In the genomic region with DNA sequence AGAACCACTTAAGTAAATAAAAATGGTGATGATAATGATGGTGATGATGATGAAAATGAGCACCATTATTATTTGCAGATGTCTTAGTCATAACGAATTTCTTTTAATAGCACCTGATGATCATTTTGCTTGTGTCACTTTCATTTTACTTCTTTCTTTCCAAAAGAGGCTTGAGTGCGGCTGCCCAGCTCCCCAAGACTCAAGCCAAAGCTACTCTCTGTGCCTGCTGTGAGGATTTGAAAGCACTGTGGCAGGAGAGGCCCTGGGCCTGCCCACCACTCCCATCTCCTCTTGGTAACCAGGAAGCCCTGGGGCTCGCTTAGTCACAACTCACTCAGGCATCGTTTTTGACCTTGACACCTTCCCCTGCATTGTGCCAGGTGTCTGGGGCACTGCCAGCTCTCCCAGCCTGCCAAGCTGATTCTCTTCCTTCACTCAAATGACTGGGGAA, we compare ENCODE assay signal across 8 cellular contexts. TPM values are rescaled to one million over a fixed set of nuclear protein-coding genes. Genes with fewer than 3 reads are reported as not detected.
DNase-seq lines count a peak whose midpoint lies in the region; ATAC-seq and TF ChIP-seq lines count a peak whose summit lies in the region.

No MANE protein-coding gene starts in this region.

- no peak for TF ChIP-seq CTCF in coronary artery (IDR thresholded peaks at IDR 0.05)

- H3K4me3 ChIP-seq in coronary artery = no peak overlapping the region
- H3K4me3 ChIP-seq in skeletal muscle tissue (ENCODE audit: low read length in 3 of 3) = no peak overlapping the region

- no peak overlapping the region for H3K9ac ChIP-seq in skeletal muscle tissue (ENCODE audit: low read depth in 1 of 3, low read length in 3 of 3)

- no peaks in the 10 kb centered on the region for H3K9me3 ChIP-seq in skeletal muscle tissue (ENCODE audit: control insufficient read depth in 3 of 3, low read length in 3 of 3)

- DNase-seq in NCI-H1694 (lab: John Stamatoyannopoulos, UW) (peak; percentile 63), coronary artery (ENCODE audit: low spot score) (no peak), mesenteric fat pad (ENCODE audit: low spot score) (no peak)
- no peak for DNase-seq in activated effector memory CD4-positive, alpha-beta T cell treated with anti-CD3 and anti-CD28 coated beads, Interleukin-2, amount 50 U/mL, for 16 hours

- no peaks in the 10 kb centered on the region for H3K27me3 ChIP-seq in skeletal muscle tissue (ENCODE audit: control insufficient read depth in 3 of 3, insufficient read depth in 3 of 3, low read length in 3 of 3)

- peak; percentile 63 for ATAC-seq in GM19372 (IDR thresholded peaks at IDR 0.05; ENCODE audit: low read depth, unreplicated experiment)
- ATAC-seq in HG02970 (IDR thresholded peaks at IDR 0.05; ENCODE audit: low FRiP score, unreplicated experiment) = no peak
- ATAC-seq in GM21528 (IDR thresholded peaks at IDR 0.05; ENCODE audit: low FRiP score, unreplicated experiment) = no peak

- H3K4me1 ChIP-seq in skeletal muscle tissue (ENCODE audit: control insufficient read depth in 3 of 3, insufficient read depth in 3 of 3, low read length in 3 of 3) = peaks cover 18 to 36% (median 33%) of the 10 kb centered on the region in 3 donors

- H3K27ac ChIP-seq in coronary artery = peak overlapping the region; percentile 18 to 76
- H3K27ac ChIP-seq in skeletal muscle tissue (ENCODE audit: low read depth, low read length) = peak overlapping the region; percentile 45

- H3K36me3 ChIP-seq in skeletal muscle tissue (ENCODE audit: control insufficient read depth in 3 of 3, insufficient read depth in 3 of 3, low read length in 3 of 3) = no peaks in the 10 kb centered on the region

RNA-seq across cellular contexts. Expression of gene RPL37A, which starts 41.2 kb away (rescaled TPM):
- total RNA-seq in skeletal muscle tissue (7,363 TPM), mesenteric fat pad (1,983 TPM)
